8 cellular contexts compared by ENCODE assay signal in genomic region chr20:51631011-51631950, GRCh38.
A peak's percentile ranks its signal among the peaks of the same experiment; 100 is the strongest.
DNase-seq lines count a peak whose midpoint lies in the region; ATAC-seq and TF ChIP-seq lines count a peak whose summit lies in the region.

No MANE protein-coding gene starts in this region.

- ATAC-seq in IMR-90 (ENCODE audit: low read depth) (peak; percentile 95), left cardiac atrium (peak; percentile 81 to 91), GM18520 (IDR thresholded peaks at IDR 0.05; ENCODE audit: unreplicated experiment) (no peak), GM21423 (IDR thresholded peaks at IDR 0.05; ENCODE audit: unreplicated experiment) (no peak)
- peak; percentile 52 for ATAC-seq in activated T-helper 17 cell treated with anti-CD3 and anti-CD28 coated beads, Interleukin-2, amount 50 U/mL, for 72 hours (replicated peaks)

- peaks cover 52% of the 10 kb centered on the region for H3K4me1 Mint-ChIP-seq in activated T-helper 17 cell treated with anti-CD3 and anti-CD28 coated beads, Interleukin-2, amount 50 U/mL, for 72 hours

- peaks cover 9% of the 10 kb centered on the region for H3K27me3 Mint-ChIP-seq in activated T-helper 17 cell treated with anti-CD3 and anti-CD28 coated beads, Interleukin-2, amount 50 U/mL, for 72 hours

- H2AK5ac ChIP-seq in IMR-90 (ENCODE audit: low read depth, low read length) = peak overlapping the region; percentile 98

- H4K20me1 ChIP-seq in IMR-90 (ENCODE audit: insufficient read depth, low read length) (no peaks in the 10 kb centered on the region; the same call in 1 of the 2 replicates), smooth muscle cell (ENCODE audit: low read depth) (no peaks in the 10 kb centered on the region)

- intact Hi-C loops in IMR-90 (cut with micrococcal nuclease) = no loop called here
- intact Hi-C loops in left cardiac atrium (cut with DNase I) = no loop called here

- no TSS peak for BruUV-seq in IMR-90 (replicated peaks; lab: Mats Ljungman, UMichigan)

- no peaks in the 10 kb centered on the region for H3K9me3 Mint-ChIP-seq in activated T-helper 17 cell treated with anti-CD3 and anti-CD28 coated beads, Interleukin-2, amount 50 U/mL, for 72 hours

- H4K91ac ChIP-seq in IMR-90 (ENCODE audit: insufficient read depth, low read depth, low read length) = peak overlapping the region; percentile 92

- H2BK20ac ChIP-seq in IMR-90 (ENCODE audit: low read depth, low read length) = peak overlapping the region; percentile 87

- peak overlapping the region; percentile 83 for H2BK15ac ChIP-seq in IMR-90 (ENCODE audit: low read depth, low read length)

- TF ChIP-seq CTCF in IMR-90 (conservative IDR thresholded peaks at IDR 0.05; ENCODE audit: low read depth, low read length) (no peak), smooth muscle cell (IDR thresholded peaks at IDR 0.05; ENCODE audit: borderline replicate concordance, insufficient read depth, poor library complexity, severe bottlenecking) (no peak)

- H2BK120ac ChIP-seq in IMR-90 (ENCODE audit: low read depth, low read length) = peak overlapping the region; percentile 89

- H3K27ac ChIP-seq in IMR-90 (ENCODE audit: insufficient read depth, low read length) (peak overlapping the region; percentile 90), smooth muscle cell (ENCODE audit: low read depth) (peak overlapping the region; percentile 69)

- H3K27ac Mint-ChIP-seq in activated T-helper 17 cell treated with anti-CD3 and anti-CD28 coated beads, Interleukin-2, amount 50 U/mL, for 72 hours = peak overlapping the region; percentile 91

- peak overlapping the region; percentile 31 to 83 for H4K8ac ChIP-seq in IMR-90 (ENCODE audit: low read depth in 2 of 2, low read length in 2 of 2)

- H3K4me3 ChIP-seq in IMR-90 (ENCODE audit: insufficient read depth, low read depth, low read length) = no peak overlapping the region
- H3K4me3 ChIP-seq in smooth muscle cell = no peak overlapping the region

- TF ChIP-seq POLR2A in IMR-90 (IDR thresholded peaks at IDR 0.05; ENCODE audit: low read depth, low read length) = peak; percentile 77

- peak overlapping the region; percentile 82 for H3K14ac ChIP-seq in IMR-90 (replicated peaks; ENCODE audit: low read depth, low read length)

- POLR2A ChIA-PET in IMR-90 (lab: Charles Lee; ENCODE audit: unreplicated experiment) = interaction anchor here (0.6 kb wide), 1 partner anchor 111 kb away, joined by 3 read pairs; no protein-coding TSS in a partner anchor

- peak overlapping the region; percentile 85 for H3K18ac ChIP-seq in IMR-90 (ENCODE audit: low read depth, low read length)

- 23% methylated on average over 6 of the region's 21 CpGs; no CpG with 5 or more reads in 1 of the 2 experiments for WGBS in IMR-90 (ENCODE audit: extremely low coverage in 2 of 2, insufficient read length in 1 of 2), 2 experiments
- WGBS in smooth muscle cell (ENCODE audit: low lambda C conversion rate) = 35% methylated on average over 21 of the region's 21 CpGs

- H3K23ac ChIP-seq in IMR-90 (ENCODE audit: low read depth, low read length) = peak overlapping the region; percentile 88; the same call in 1 of the 2 replicates

- no peak for TF ChIP-seq RAD21 in IMR-90 (IDR thresholded peaks at IDR 0.05; ENCODE audit: low read length)

- H3K9ac ChIP-seq in IMR-90 (ENCODE audit: low read depth, low read length) = 0 out of 2 replicates have a peak overlapping the region, but pooled peaks have one; percentile 3
- no peak overlapping the region for H3K9ac ChIP-seq in smooth muscle cell (ENCODE audit: low read depth)

- peaks cover 7% of the 10 kb centered on the region for H3F3A ChIP-seq in smooth muscle cell (ENCODE audit: low read depth)

- H4K5ac ChIP-seq in IMR-90 (ENCODE audit: low read depth, low read length) = peak overlapping the region; percentile 42

- H3K79me1 ChIP-seq in IMR-90 (ENCODE audit: low read depth in 1 of 2, low read length in 2 of 2) = peaks cover 11 to 44% of the 10 kb centered on the region in 2 experiments; a peak in 3 of 4 replicates

- dilution Hi-C loops in IMR-90 (cut with HindIII; ENCODE audit: low sequenced_read_pairs, unreplicated experiment) = no loop called here

- in situ Hi-C loops in ACHN (cut with HindIII; ENCODE audit: low pct_ligation_motif_present, low pct_unique_long_range_greater_than_20kb, low sequenced_read_pairs) = no loop called here
- in situ Hi-C loops in IMR-90 (cut with MboI; ENCODE audit: low sequenced_read_pairs) = no loop called here

- H3K9me1 ChIP-seq in IMR-90 (ENCODE audit: insufficient read depth, low read length) = peaks cover 36% of the 10 kb centered on the region

- H3K4me2 ChIP-seq in IMR-90 (ENCODE audit: low read depth, low read length) = peak overlapping the region; percentile 79
- peak overlapping the region; percentile 70 for H3K4me2 ChIP-seq in smooth muscle cell

- H3K4me3 Mint-ChIP-seq in activated T-helper 17 cell treated with anti-CD3 and anti-CD28 coated beads, Interleukin-2, amount 50 U/mL, for 72 hours = peak overlapping the region; percentile 72

- peak overlapping the region; percentile 67 for H2AFZ ChIP-seq in IMR-90 (replicated peaks; ENCODE audit: low read length, poor library complexity)
- H2AFZ ChIP-seq in smooth muscle cell (ENCODE audit: low read depth) = no peak overlapping the region

- no peaks in the 10 kb centered on the region for H3K36me3 Mint-ChIP-seq in activated T-helper 17 cell treated with anti-CD3 and anti-CD28 coated beads, Interleukin-2, amount 50 U/mL, for 72 hours (ENCODE audit: low read depth)

- H3K56ac ChIP-seq in IMR-90 (ENCODE audit: extremely low read depth, insufficient read depth, low read length) = peak overlapping the region; percentile 65; the same call in 1 of the 2 replicates

- DNase-seq in ACHN = peak; percentile 85
- DNase-seq in IMR-90 = peak; percentile 99
- peak; percentile 69 for DNase-seq in left cardiac atrium
- no peak for DNase-seq in smooth muscle cell (lab: John Stamatoyannopoulos, UW; ENCODE audit: unreplicated experiment)
- DNase-seq in NAMALWA (ENCODE audit: low spot score) = no peak

- H3K9me3 ChIP-seq in IMR-90 (ENCODE audit: control insufficient read depth, insufficient read depth, low read length) (no peaks in the 10 kb centered on the region), smooth muscle cell (replicated peaks; ENCODE audit: low read depth) (no peaks in the 10 kb centered on the region)

- peaks cover 4% of the 10 kb centered on the region for H3K36me3 ChIP-seq in IMR-90 (ENCODE audit: control insufficient read depth, insufficient read depth, low read length)
- H3K36me3 ChIP-seq in smooth muscle cell (ENCODE audit: low read depth) = no peaks in the 10 kb centered on the region

- H3K4me1 ChIP-seq in IMR-90 (ENCODE audit: control insufficient read depth, insufficient read depth, low read length) (peaks cover 14% of the 10 kb centered on the region), smooth muscle cell (ENCODE audit: low read depth) (no peaks in the 10 kb centered on the region)

- H3K27me3 ChIP-seq in IMR-90 (ENCODE audit: control insufficient read depth, insufficient read depth, low read length) (no peaks in the 10 kb centered on the region), smooth muscle cell (ENCODE audit: low read depth) (no peaks in the 10 kb centered on the region)

- peak overlapping the region; percentile 68 for H2AK9ac ChIP-seq in IMR-90 (replicated peaks; ENCODE audit: low read depth, low read length, poor library complexity)

- no peaks in the 10 kb centered on the region for H3K79me2 ChIP-seq in smooth muscle cell (ENCODE audit: low read depth)

- H2BK5ac ChIP-seq in IMR-90 (ENCODE audit: low read depth, low read length, poor library complexity, severe bottlenecking) = peak overlapping the region; percentile 74

- H3K4ac ChIP-seq in IMR-90 (ENCODE audit: low read depth, low read length) = peak overlapping the region; percentile 96

- CTCF ChIA-PET in IMR-90 (lab: Yijun Ruan, JAX) = no interaction called here

TF ChIP-seq in IMR-90, 13 proteins besides CTCF, POLR2A, EP300 and RAD21:
- TF ChIP-seq SMC3 (IDR thresholded peaks at IDR 0.05; ENCODE audit: low read depth, low read length) (0 out of 2 replicates have a peak, but pooled peaks have one; percentile 3), NFE2L2 (IDR thresholded peaks at IDR 0.05; ENCODE audit: low read depth, low read length) (peak; percentile 64), MAZ (IDR thresholded peaks at IDR 0.05; ENCODE audit: borderline replicate concordance, low read depth, low read length) (0 out of 2 replicates have a peak, but pooled peaks have one; percentile 30), BHLHE40 (IDR thresholded peaks at IDR 0.05; ENCODE audit: low read depth, low read length) (peak; percentile 27; the same call in 1 of the 2 replicates), CEBPB (IDR thresholded peaks at IDR 0.05; ENCODE audit: low read depth, low read length) (peak; percentile 96), MXI1 (IDR thresholded peaks at IDR 0.05; ENCODE audit: borderline replicate concordance, low read depth, low read length) (peak; percentile 65; the same call in 1 of the 2 replicates), RFX5 (IDR thresholded peaks at IDR 0.05; ENCODE audit: low read depth, low read length) (no peak), CHD1 (IDR thresholded peaks at IDR 0.05; ENCODE audit: low read depth, low read length) (0 out of 2 replicates have a peak, but pooled peaks have one; percentile 56), FOS (IDR thresholded peaks at IDR 0.05; ENCODE audit: low read depth, low read length) (peak; percentile 95), MAFK (IDR thresholded peaks at IDR 0.05; ENCODE audit: low read depth, low read length) (0 out of 2 replicates have a peak, but pooled peaks have one; percentile 13), RCOR1 (IDR thresholded peaks at IDR 0.05; ENCODE audit: insufficient replicate concordance, low read length) (peak; percentile 3)
- TF ChIP-seq, protein P1, sequence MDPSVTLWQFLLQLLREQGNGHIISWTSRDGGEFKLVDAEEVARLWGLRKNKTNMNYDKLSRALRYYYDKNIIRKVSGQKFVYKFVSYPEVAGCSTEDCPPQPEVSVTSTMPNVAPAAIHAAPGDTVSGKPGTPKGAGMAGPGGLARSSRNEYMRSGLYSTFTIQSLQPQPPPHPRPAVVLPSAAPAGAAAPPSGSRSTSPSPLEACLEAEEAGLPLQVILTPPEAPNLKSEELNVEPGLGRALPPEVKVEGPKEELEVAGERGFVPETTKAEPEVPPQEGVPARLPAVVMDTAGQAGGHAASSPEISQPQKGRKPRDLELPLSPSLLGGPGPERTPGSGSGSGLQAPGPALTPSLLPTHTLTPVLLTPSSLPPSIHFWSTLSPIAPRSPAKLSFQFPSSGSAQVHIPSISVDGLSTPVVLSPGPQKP (IDR thresholded peaks at IDR 0.05; ENCODE audit: borderline replicate concordance, low read depth, low read length) = no peak
- TF ChIP-seq, protein P2, sequence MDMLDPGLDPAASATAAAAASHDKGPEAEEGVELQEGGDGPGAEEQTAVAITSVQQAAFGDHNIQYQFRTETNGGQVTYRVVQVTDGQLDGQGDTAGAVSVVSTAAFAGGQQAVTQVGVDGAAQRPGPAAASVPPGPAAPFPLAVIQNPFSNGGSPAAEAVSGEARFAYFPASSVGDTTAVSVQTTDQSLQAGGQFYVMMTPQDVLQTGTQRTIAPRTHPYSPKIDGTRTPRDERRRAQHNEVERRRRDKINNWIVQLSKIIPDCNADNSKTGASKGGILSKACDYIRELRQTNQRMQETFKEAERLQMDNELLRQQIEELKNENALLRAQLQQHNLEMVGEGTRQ (IDR thresholded peaks at IDR 0.05; ENCODE audit: low read depth, low read length) = peak; percentile 43

Comparison
In these comparisons a context has a peak if more than half of its experiments do, and no peak if none do; other contexts are left out.
1. DNase-seq: peak in ACHN (single experiment), IMR-90 (single experiment) and left cardiac atrium (single experiment); none in smooth muscle cell (single experiment) and NAMALWA (single experiment).
2. ATAC-seq: peak in IMR-90 (single experiment), activated T-helper 17 cell treated with anti-CD3 and anti-CD28 coated beads, Interleukin-2, amount 50 U/mL, for 72 hours (single experiment) and left cardiac atrium (2 of 2); none in GM18520 (single experiment) and GM21423 (single experiment).